8 cellular contexts compared by ENCODE assay signal in the genomic region with DNA sequence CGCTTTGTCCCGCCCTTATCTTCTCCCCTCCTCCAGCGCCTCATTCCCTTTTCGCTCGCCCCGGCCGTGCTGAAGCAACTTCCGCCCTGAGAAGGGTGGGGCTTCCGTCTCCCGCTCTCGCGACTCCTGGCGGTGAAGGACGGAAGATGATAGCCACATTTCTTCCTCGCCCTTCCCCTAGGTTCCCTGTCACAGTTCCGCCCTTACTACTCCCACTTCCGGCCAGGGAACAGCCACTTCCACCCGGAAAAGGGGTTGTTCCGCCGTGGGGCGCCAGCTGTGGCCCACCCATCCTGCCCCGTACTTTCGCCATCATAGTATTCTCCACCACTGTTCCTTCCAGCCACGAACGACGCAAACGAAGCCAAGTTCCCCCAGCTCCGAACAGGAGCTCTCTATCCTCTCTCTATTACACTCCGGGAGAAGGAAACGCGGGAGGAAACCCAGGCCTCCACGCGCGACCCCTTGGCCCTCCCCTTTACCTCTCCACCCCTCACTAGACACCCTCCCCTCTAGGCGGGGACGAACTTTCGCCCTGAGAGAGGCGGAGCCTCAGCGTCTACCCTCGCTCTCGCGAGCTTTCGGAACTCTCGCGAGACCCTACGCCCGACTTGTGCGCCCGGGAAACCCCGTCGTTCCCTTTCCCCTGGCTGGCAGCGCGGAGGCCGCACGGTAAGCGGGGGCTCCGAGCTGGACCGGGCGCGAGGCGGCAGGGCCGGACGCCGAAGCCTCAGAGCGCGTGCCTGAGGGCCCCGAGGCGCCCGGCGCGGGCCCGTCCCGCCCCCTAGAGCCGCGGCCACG. TPM values are rescaled to one million over a fixed set of nuclear protein-coding genes. Genes with fewer than 3 reads are reported as not detected.
DNase-seq lines count a peak whose midpoint lies in the region; ATAC-seq and TF ChIP-seq lines count a peak whose summit lies in the region.

A gene (plus strand): TSS at position 638 of the 801 bp plus-strand sequence. CDS start 520 bp downstream, outside the sequence.

- H3K4me3 ChIP-seq in H7 (ENCODE audit: insufficient read depth, low read depth, low read length), result peak within 1 kb of the TSS; percentile 76
- H3K4me3 ChIP-seq in Loucy (ENCODE audit: low read length, poor library complexity, severe bottlenecking), result peak within 1 kb of the TSS; percentile 93
- peak within 1 kb of the TSS; percentile 84 for H3K4me3 ChIP-seq in fibroblast of mammary gland (ENCODE audit: control insufficient read depth, low read depth, low read length)

- peak; percentile 52; the same call in 1 of the 2 replicates for TF ChIP-seq CTCF in Loucy (conservative IDR thresholded peaks at IDR 0.05; ENCODE audit: low read length)
- peak; percentile 50 for TF ChIP-seq CTCF in fibroblast of mammary gland (conservative IDR thresholded peaks at IDR 0.05; ENCODE audit: control insufficient read depth, insufficient read depth, low read depth, low read length)
- peak; percentile 72 for TF ChIP-seq CTCF in natural killer cell (IDR thresholded peaks at IDR 0.05)

- H3K27me3 ChIP-seq in H7 (ENCODE audit: control insufficient read depth, insufficient read depth, low read length), result no peaks in the 10 kb centered on the region; the same call in 1 of the 2 replicates
- H3K27me3 ChIP-seq in Loucy (ENCODE audit: insufficient read depth, low read length, poor library complexity, severe bottlenecking), result peaks cover 5% of the 10 kb centered on the region

- intact Hi-C loops in natural killer cell (cut with micrococcal nuclease), result loop anchor here (1.0 to 2.0 kb wide), 4 partner anchors 11 to 175 kb away; no protein-coding TSS in a partner anchor

- peaks cover 45% of the 10 kb centered on the region for H4K20me1 ChIP-seq in Loucy (ENCODE audit: insufficient read depth, low read length, poor library complexity, severe bottlenecking)

- peak; percentile 86 to 95 (median 86) for ATAC-seq in natural killer cell

- no peaks in the 10 kb centered on the region for H3K9me2 ChIP-seq in Loucy (replicated peaks; ENCODE audit: low read depth, low read length)

- H3K36me3 ChIP-seq in H7 (replicated peaks; ENCODE audit: control insufficient read depth, insufficient read depth, low read length) (peaks cover 40% of the 10 kb centered on the region), Loucy (ENCODE audit: insufficient read depth, low read length) (peaks cover 33% of the 10 kb centered on the region)

- peaks cover 35 to 52% of the 10 kb centered on the region in 2 donors for H3K4me1 Mint-ChIP-seq in natural killer cell

- peak within 1 kb of the TSS; percentile 94 to 96 for H3K27ac Mint-ChIP-seq in natural killer cell

- peak within 1 kb of the TSS; percentile 92 for H2AFZ ChIP-seq in Loucy (ENCODE audit: low read length)

- H3K9me3 Mint-ChIP-seq in natural killer cell, result no peaks in the 10 kb centered on the region

- H3K79me2 ChIP-seq in Loucy (ENCODE audit: insufficient read depth, low read length), result peaks cover 48% of the 10 kb centered on the region

- peak; percentile 77 for TF ChIP-seq POLR2A in Raji (IDR thresholded peaks at IDR 0.05; ENCODE audit: insufficient read depth, low read depth, low read length)

- H3K9me3 ChIP-seq in Loucy (ENCODE audit: insufficient read depth, low read depth, low read length), result no peaks in the 10 kb centered on the region

- peaks cover 44% of the 10 kb centered on the region for H3K4me1 ChIP-seq in Loucy (ENCODE audit: insufficient read depth, low read length, poor library complexity, severe bottlenecking)

- H3K27me3 Mint-ChIP-seq in natural killer cell (ENCODE audit: low read depth in 2 of 2), result no peaks in the 10 kb centered on the region

- peak within 1 kb of the TSS; percentile 100 for H3K9ac ChIP-seq in Loucy (ENCODE audit: low read depth, low read length, poor library complexity, severe bottlenecking)

- no peaks in the 10 kb centered on the region for H3K36me3 Mint-ChIP-seq in natural killer cell

- in situ Hi-C loops in G401 (cut with HindIII; ENCODE audit: low sequenced_read_pairs), result no loop called here

- no peaks in the 10 kb centered on the region for H3F3A ChIP-seq in Loucy (ENCODE audit: low read depth)

- H3K4me3 Mint-ChIP-seq in natural killer cell, result peak within 1 kb of the TSS; percentile 95

- peak; percentile 100 for DNase-seq in G401 (ENCODE audit: low spot score)
- DNase-seq in H7, result peak; percentile 98
- DNase-seq in activated T-helper 9 cell treated with anti-CD3 and anti-CD28 coated beads, Interleukin-2, amount 50 U/mL, for 16 hours (ENCODE audit: low read depth), result peak; percentile 97
- DNase-seq in fibroblast of mammary gland (ENCODE audit: low read depth), result peak; percentile 98
- DNase-seq in natural killer cell, result peak; percentile 98
- DNase-seq in stimulated activated naive CD4-positive, alpha-beta T cell treated with Interleukin-2 at 50 U/mL for 16 hours (lab: John Stamatoyannopoulos, UW), result peak; percentile 97

- peak within 1 kb of the TSS; percentile 92 for H3K4me2 ChIP-seq in Loucy (ENCODE audit: low read depth, low read length, poor library complexity, severe bottlenecking)

RNA-seq across cellular contexts. Expression of the gene that starts here (rescaled TPM):
- 3,257 and 3,896 TPM in 2 replicates for total RNA-seq in G401 (2014; rRNA removed; shearing (Covaris generic))
- 2,022 and 3,019 TPM in 2 replicates for total RNA-seq in H7 (2014; rRNA removed; shearing (Covaris generic))
- total RNA-seq in natural killer cell, result 1,000 to 10,000 TPM; 1,358 to 1,814 (median 1,709) TPM

Comparison
In these comparisons a context has a peak if more than half of its experiments do, and no peak if none do; other contexts are left out.
1. Peak in every context shown above with its lines: DNase-seq, ATAC-seq and H3K4me3 ChIP-seq.